ENCODE assay signal across 1 cellular context in the genomic region with DNA sequence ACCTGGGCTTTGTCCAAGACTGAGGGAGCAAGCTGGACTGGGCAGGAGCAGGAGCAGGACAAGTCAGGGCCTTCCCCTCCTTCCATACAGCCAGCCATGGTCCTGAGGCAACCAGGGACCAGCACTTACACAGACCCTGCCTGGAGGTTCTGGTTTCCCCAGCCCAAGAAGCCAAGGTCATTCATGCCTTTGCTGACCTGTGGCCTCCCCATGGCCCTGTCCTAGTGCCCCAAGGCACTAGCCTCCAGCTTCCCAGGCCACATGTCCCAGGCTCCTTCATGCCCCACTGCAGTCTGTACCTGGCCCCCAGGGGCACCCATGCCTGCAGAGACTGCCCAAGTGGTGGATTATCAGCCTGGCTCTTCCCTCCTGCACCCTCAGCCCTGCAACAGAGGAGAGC.
TF ChIP-seq lines count a peak whose summit lies in the region.

No MANE protein-coding gene starts in this region.

TF ChIP-seq in HepG2, 621 proteins besides CTCF, POLR2A, EP300 and RAD21 (continued from another document and continues in another):
- TF ChIP-seq, protein P1, sequence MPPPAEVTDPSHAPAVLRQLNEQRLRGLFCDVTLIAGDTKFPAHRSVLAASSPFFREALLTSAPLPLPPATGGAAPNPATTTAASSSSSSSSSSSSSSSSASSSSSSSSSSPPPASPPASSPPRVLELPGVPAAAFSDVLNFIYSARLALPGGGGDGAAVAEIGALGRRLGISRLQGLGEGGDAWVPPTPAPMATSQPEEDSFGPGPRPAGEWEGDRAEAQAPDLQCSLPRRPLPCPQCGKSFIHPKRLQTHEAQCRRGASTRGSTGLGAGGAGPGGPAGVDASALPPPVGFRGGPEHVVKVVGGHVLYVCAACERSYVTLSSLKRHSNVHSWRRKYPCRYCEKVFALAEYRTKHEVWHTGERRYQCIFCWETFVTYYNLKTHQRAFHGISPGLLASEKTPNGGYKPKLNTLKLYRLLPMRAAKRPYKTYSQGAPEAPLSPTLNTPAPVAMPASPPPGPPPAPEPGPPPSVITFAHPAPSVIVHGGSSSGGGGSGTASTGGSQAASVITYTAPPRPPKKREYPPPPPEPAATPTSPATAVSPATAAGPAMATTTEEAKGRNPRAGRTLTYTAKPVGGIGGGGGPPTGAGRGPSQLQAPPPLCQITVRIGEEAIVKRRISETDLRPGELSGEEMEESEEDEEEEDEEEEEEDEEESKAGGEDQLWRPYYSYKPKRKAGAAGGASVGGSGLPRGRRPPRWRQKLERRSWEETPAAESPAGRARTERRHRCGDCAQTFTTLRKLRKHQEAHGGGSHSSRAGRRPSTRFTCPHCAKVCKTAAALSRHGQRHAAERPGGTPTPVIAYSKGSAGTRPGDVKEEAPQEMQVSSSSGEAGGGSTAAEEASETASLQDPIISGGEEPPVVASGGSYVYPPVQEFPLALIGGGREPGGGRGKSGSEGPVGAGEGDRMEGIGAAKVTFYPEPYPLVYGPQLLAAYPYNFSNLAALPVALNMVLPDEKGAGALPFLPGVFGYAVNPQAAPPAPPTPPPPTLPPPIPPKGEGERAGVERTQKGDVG (CRISPR knock-in tag; IDR thresholded peaks at IDR 0.05; ENCODE audit: borderline replicate concordance), result no peak
- TF ChIP-seq HOXA5 (CRISPR knock-in tag; IDR thresholded peaks at IDR 0.05) (no peak), SIX1 (CRISPR knock-in tag; IDR thresholded peaks at IDR 0.05; ENCODE audit: borderline replicate concordance) (no peak), SAP130 (CRISPR knock-in tag; IDR thresholded peaks at IDR 0.05; ENCODE audit: low read depth) (no peak), TCF7L2 (IDR thresholded peaks at IDR 0.05; ENCODE audit: low read depth, low read length) (no peak), SRF (IDR thresholded peaks at IDR 0.05; ENCODE audit: low read depth, low read length) (no peak), LCORL (IDR thresholded peaks at IDR 0.05) (no peak), LCORL (CRISPR knock-in tag; IDR thresholded peaks at IDR 0.05) (no peak), ZNF883 (CRISPR knock-in tag; IDR thresholded peaks at IDR 0.05; ENCODE audit: not compliant biosample characterization) (no peak), TP53 (CRISPR knock-in tag; conservative IDR thresholded peaks at IDR 0.05) (0 out of 2 replicates have a peak, but pooled peaks have one; percentile 31), HNF4A (CRISPR knock-in tag; IDR thresholded peaks at IDR 0.05) (peak; percentile 29; the same call in 1 of the 2 replicates), HNRNPL (IDR thresholded peaks at IDR 0.05; ENCODE audit: low read depth, low read length) (no peak), HMG20B (CRISPR knock-in tag; conservative IDR thresholded peaks at IDR 0.05) (no peak), GFI1 (CRISPR knock-in tag; IDR thresholded peaks at IDR 0.05; ENCODE audit: borderline replicate concordance) (no peak), RFX5 (IDR thresholded peaks at IDR 0.05; ENCODE audit: low read depth, low read length) (no peak), ZNF124 (CRISPR knock-in tag; IDR thresholded peaks at IDR 0.05) (no peak), ZNF761 (CRISPR knock-in tag; conservative IDR thresholded peaks at IDR 0.05) (no peak), ZSCAN25 (CRISPR knock-in tag; IDR thresholded peaks at IDR 0.05) (peak; percentile 49; the same call in 1 of the 2 replicates), ETV5 (CRISPR knock-in tag; IDR thresholded peaks at IDR 0.05; ENCODE audit: borderline replicate concordance) (no peak), ZNF180 (CRISPR knock-in tag; IDR thresholded peaks at IDR 0.05; ENCODE audit: borderline replicate concordance, low read depth) (no peak), U2AF2 (IDR thresholded peaks at IDR 0.05; ENCODE audit: low read depth, low read length) (no peak), ZNF12 (CRISPR knock-in tag; IDR thresholded peaks at IDR 0.05) (no peak), ZNF446 (CRISPR knock-in tag; IDR thresholded peaks at IDR 0.05) (no peak), ZSCAN31 (CRISPR knock-in tag; IDR thresholded peaks at IDR 0.05; ENCODE audit: low read depth) (no peak), ZNF614 (CRISPR knock-in tag; IDR thresholded peaks at IDR 0.05; ENCODE audit: borderline replicate concordance) (no peak), POLR2AphosphoS5 (IDR thresholded peaks at IDR 0.05; ENCODE audit: low read depth, low read length) (no peak), SNAI1 (CRISPR knock-in tag; IDR thresholded peaks at IDR 0.05; ENCODE audit: borderline replicate concordance) (no peak), TGIF2 (CRISPR knock-in tag; IDR thresholded peaks at IDR 0.05) (no peak), SMARCE1 (IDR thresholded peaks at IDR 0.05; ENCODE audit: borderline replicate concordance) (no peak), ZMYM4 (CRISPR knock-in tag; IDR thresholded peaks at IDR 0.05) (no peak)
- TF ChIP-seq, protein P2, sequence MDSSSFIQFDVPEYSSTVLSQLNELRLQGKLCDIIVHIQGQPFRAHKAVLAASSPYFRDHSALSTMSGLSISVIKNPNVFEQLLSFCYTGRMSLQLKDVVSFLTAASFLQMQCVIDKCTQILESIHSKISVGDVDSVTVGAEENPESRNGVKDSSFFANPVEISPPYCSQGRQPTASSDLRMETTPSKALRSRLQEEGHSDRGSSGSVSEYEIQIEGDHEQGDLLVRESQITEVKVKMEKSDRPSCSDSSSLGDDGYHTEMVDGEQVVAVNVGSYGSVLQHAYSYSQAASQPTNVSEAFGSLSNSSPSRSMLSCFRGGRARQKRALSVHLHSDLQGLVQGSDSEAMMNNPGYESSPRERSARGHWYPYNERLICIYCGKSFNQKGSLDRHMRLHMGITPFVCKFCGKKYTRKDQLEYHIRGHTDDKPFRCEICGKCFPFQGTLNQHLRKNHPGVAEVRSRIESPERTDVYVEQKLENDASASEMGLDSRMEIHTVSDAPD (CRISPR knock-in tag; IDR thresholded peaks at IDR 0.05), result no peak
- TF ChIP-seq, protein P3, sequence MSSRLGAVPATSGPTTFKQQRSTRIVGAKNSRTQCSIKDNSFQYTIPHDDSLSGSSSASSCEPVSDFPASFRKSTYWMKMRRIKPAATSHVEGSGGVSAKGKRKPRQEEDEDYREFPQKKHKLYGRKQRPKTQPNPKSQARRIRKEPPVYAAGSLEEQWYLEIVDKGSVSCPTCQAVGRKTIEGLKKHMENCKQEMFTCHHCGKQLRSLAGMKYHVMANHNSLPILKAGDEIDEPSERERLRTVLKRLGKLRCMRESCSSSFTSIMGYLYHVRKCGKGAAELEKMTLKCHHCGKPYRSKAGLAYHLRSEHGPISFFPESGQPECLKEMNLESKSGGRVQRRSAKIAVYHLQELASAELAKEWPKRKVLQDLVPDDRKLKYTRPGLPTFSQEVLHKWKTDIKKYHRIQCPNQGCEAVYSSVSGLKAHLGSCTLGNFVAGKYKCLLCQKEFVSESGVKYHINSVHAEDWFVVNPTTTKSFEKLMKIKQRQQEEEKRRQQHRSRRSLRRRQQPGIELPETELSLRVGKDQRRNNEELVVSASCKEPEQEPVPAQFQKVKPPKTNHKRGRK (CRISPR knock-in tag; IDR thresholded peaks at IDR 0.05), result no peak
- TF ChIP-seq, protein P4, sequence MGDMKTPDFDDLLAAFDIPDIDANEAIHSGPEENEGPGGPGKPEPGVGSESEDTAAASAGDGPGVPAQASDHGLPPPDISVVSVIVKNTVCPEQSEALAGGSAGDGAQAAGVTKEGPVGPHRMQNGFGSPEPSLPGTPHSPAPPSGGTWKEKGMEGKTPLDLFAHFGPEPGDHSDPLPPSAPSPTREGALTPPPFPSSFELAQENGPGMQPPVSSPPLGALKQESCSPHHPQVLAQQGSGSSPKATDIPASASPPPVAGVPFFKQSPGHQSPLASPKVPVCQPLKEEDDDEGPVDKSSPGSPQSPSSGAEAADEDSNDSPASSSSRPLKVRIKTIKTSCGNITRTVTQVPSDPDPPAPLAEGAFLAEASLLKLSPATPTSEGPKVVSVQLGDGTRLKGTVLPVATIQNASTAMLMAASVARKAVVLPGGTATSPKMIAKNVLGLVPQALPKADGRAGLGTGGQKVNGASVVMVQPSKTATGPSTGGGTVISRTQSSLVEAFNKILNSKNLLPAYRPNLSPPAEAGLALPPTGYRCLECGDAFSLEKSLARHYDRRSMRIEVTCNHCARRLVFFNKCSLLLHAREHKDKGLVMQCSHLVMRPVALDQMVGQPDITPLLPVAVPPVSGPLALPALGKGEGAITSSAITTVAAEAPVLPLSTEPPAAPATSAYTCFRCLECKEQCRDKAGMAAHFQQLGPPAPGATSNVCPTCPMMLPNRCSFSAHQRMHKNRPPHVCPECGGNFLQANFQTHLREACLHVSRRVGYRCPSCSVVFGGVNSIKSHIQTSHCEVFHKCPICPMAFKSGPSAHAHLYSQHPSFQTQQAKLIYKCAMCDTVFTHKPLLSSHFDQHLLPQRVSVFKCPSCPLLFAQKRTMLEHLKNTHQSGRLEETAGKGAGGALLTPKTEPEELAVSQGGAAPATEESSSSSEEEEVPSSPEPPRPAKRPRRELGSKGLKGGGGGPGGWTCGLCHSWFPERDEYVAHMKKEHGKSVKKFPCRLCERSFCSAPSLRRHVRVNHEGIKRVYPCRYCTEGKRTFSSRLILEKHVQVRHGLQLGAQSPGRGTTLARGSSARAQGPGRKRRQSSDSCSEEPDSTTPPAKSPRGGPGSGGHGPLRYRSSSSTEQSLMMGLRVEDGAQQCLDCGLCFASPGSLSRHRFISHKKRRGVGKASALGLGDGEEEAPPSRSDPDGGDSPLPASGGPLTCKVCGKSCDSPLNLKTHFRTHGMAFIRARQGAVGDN (CRISPR knock-in tag; IDR thresholded peaks at IDR 0.05), result peak; percentile 65
- TF ChIP-seq, protein P5, sequence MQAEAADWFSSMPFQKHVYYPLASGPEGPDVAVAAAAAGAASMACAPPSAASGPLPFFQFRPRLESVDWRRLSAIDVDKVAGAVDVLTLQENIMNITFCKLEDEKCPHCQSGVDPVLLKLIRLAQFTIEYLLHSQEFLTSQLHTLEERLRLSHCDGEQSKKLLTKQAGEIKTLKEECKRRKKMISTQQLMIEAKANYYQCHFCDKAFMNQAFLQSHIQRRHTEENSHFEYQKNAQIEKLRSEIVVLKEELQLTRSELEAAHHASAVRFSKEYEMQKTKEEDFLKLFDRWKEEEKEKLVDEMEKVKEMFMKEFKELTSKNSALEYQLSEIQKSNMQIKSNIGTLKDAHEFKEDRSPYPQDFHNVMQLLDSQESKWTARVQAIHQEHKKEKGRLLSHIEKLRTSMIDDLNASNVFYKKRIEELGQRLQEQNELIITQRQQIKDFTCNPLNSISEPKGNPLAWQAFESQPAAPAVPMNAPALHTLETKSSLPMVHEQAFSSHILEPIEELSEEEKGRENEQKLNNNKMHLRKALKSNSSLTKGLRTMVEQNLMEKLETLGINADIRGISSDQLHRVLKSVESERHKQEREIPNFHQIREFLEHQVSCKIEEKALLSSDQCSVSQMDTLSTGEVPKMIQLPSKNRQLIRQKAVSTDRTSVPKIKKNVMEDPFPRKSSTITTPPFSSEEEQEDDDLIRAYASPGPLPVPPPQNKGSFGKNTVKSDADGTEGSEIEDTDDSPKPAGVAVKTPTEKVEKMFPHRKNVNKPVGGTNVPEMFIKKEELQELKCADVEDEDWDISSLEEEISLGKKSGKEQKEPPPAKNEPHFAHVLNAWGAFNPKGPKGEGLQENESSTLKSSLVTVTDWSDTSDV (CRISPR knock-in tag; IDR thresholded peaks at IDR 0.05), result no peak
- TF ChIP-seq, protein P6, sequence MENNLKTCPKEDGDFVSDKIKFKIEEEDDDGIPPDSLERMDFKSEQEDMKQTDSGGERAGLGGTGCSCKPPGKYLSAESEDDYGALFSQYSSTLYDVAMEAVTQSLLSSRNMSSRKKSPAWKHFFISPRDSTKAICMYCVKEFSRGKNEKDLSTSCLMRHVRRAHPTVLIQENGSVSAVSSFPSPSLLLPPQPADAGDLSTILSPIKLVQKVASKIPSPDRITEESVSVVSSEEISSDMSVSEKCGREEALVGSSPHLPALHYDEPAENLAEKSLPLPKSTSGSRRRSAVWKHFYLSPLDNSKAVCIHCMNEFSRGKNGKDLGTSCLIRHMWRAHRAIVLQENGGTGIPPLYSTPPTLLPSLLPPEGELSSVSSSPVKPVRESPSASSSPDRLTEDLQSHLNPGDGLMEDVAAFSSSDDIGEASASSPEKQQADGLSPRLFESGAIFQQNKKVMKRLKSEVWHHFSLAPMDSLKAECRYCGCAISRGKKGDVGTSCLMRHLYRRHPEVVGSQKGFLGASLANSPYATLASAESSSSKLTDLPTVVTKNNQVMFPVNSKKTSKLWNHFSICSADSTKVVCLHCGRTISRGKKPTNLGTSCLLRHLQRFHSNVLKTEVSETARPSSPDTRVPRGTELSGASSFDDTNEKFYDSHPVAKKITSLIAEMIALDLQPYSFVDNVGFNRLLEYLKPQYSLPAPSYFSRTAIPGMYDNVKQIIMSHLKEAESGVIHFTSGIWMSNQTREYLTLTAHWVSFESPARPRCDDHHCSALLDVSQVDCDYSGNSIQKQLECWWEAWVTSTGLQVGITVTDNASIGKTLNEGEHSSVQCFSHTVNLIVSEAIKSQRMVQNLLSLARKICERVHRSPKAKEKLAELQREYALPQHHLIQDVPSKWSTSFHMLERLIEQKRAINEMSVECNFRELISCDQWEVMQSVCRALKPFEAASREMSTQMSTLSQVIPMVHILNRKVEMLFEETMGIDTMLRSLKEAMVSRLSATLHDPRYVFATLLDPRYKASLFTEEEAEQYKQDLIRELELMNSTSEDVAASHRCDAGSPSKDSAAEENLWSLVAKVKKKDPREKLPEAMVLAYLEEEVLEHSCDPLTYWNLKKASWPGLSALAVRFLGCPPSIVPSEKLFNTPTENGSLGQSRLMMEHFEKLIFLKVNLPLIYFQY (CRISPR knock-in tag; IDR thresholded peaks at IDR 0.05; ENCODE audit: borderline replicate concordance), result 0 out of 2 replicates have a peak, but pooled peaks have one; percentile 37
